In genomic region chr2:96204836-96205235, GRCh38 we compare ENCODE assay signal across 11 cellular contexts. TPM values are rescaled to one million over a fixed set of nuclear protein-coding genes. Genes with fewer than 3 reads are reported as not detected.
DNase-seq lines count a peak whose midpoint lies in the region; ATAC-seq, FAIRE-seq and TF ChIP-seq lines count a peak whose summit lies in the region.
"Had no signal": no experiment of that assay in that cellular context is flagged by ENCODE, and none has a peak within 500 bp of the region (broad histone marks: within the 10 kb centered on the region; RNA-seq: fewer than 3 reads in every experiment).

No MANE protein-coding gene starts in this region.

- H4K20me1 ChIP-seq in astrocyte (ENCODE audit: insufficient read depth, low read length), result peaks cover 78% of the 10 kb centered on the region

- H3K79me2 ChIP-seq in astrocyte (ENCODE audit: insufficient read depth, low read length), result peaks cover 96% of the 10 kb centered on the region

- no peak overlapping the region for H2BK12ac ChIP-seq in mesenchymal stem cell (ENCODE audit: low read length in 2 of 2)

- no peak overlapping the region for H2BK5ac ChIP-seq in mesenchymal stem cell (ENCODE audit: low read depth, low read length, poor library complexity, severe bottlenecking)

- H3K4ac ChIP-seq in mesenchymal stem cell (ENCODE audit: low read depth in 1 of 2, low read length in 2 of 2), result no peak overlapping the region

- no peak overlapping the region for H3K18ac ChIP-seq in mesenchymal stem cell (ENCODE audit: low read depth in 1 of 2, low read length in 2 of 2)

- 100% methylated on average over 1 of the region's 2 CpGs for WGBS in mesenchymal stem cell

- H3K27me3 ChIP-seq in astrocyte (ENCODE audit: insufficient read depth, low read length), result no peaks in the 10 kb centered on the region
- no peaks in the 10 kb centered on the region for H3K27me3 ChIP-seq in mesenchymal stem cell (ENCODE audit: control insufficient read depth in 1 of 2, insufficient read depth in 1 of 2, low read length in 2 of 2)
- H3K27me3 ChIP-seq in tibial artery, result no peaks in the 10 kb centered on the region

- H3K9me3 ChIP-seq in astrocyte (ENCODE audit: insufficient read depth, low read depth, low read length) (no peaks in the 10 kb centered on the region), mesenchymal stem cell (ENCODE audit: control insufficient read depth, low read length) (no peaks in the 10 kb centered on the region), tibial artery (no peaks in the 10 kb centered on the region)

- no peak overlapping the region for H2BK15ac ChIP-seq in mesenchymal stem cell (ENCODE audit: low read depth, poor library complexity, severe bottlenecking)

- no peak for FAIRE-seq in astrocyte (lab: Jason Lieb, UNC)
- FAIRE-seq: colon had no signal

- H3K27me3 Mint-ChIP-seq in activated naive CD4-positive, alpha-beta T cell treated with anti-CD3 and anti-CD28 coated beads, Interleukin-2, amount 50 U/mL, for 24 hours, result no peaks in the 10 kb centered on the region
- H3K27me3 Mint-ChIP-seq in astrocyte (ENCODE audit: low read depth, unreplicated experiment), result no peaks in the 10 kb centered on the region

- peak overlapping the region; percentile 79 for H3K27ac Mint-ChIP-seq in activated naive CD4-positive, alpha-beta T cell treated with anti-CD3 and anti-CD28 coated beads, Interleukin-2, amount 50 U/mL, for 24 hours
- no peak overlapping the region for H3K27ac Mint-ChIP-seq in astrocyte (ENCODE audit: unreplicated experiment)

- no peak overlapping the region for H3K14ac ChIP-seq in mesenchymal stem cell (ENCODE audit: low read length in 2 of 2)

- H3K27ac ChIP-seq in astrocyte (ENCODE audit: low read depth, low read length), result no peak overlapping the region
- no peak overlapping the region for H3K27ac ChIP-seq in mesenchymal stem cell (ENCODE audit: low read length, poor library complexity, severe bottlenecking)
- peak overlapping the region; percentile 55 for H3K27ac ChIP-seq in tibial artery
- H3K27ac ChIP-seq: C4-2B had no signal

- ATAC-seq in GM19035 (IDR thresholded peaks at IDR 0.05; ENCODE audit: unreplicated experiment) (no peak), GM21423 (IDR thresholded peaks at IDR 0.05; ENCODE audit: unreplicated experiment) (no peak)

- no peaks in the 10 kb centered on the region for H3K36me3 ChIP-seq in astrocyte (ENCODE audit: insufficient read depth, low read length)
- no peaks in the 10 kb centered on the region for H3K36me3 ChIP-seq in mesenchymal stem cell (ENCODE audit: control insufficient read depth in 1 of 2, insufficient read depth in 2 of 2, low read depth in 1 of 2, low read length in 2 of 2)
- H3K36me3 ChIP-seq in tibial artery, result no peaks in the 10 kb centered on the region

- H2BK120ac ChIP-seq in mesenchymal stem cell (ENCODE audit: low read depth, low read length), result no peak overlapping the region

- no peaks in the 10 kb centered on the region for H3K9me3 Mint-ChIP-seq in activated naive CD4-positive, alpha-beta T cell treated with anti-CD3 and anti-CD28 coated beads, Interleukin-2, amount 50 U/mL, for 24 hours
- no peaks in the 10 kb centered on the region for H3K9me3 Mint-ChIP-seq in astrocyte (ENCODE audit: unreplicated experiment)

- H3K4me2 ChIP-seq in astrocyte (ENCODE audit: low read length), result peak overlapping the region; percentile 61
- peak overlapping the region; percentile 21 for H3K4me2 ChIP-seq in mesenchymal stem cell (ENCODE audit: low read length, poor library complexity, severe bottlenecking)

- H4K91ac ChIP-seq in mesenchymal stem cell (ENCODE audit: low read length), result no peak overlapping the region

- H3K4me3 ChIP-seq in astrocyte (ENCODE audit: insufficient read depth, low read depth, low read length) (no peak overlapping the region), mesenchymal stem cell (ENCODE audit: insufficient read depth in 1 of 2, low read depth in 1 of 2, low read length in 2 of 2) (peak overlapping the region in 1 of 2 experiments; percentile 61), tibial artery (peak overlapping the region in 1 of 2 donors; percentile 16)

- H2AK5ac ChIP-seq in mesenchymal stem cell (ENCODE audit: low read length, severe bottlenecking), result no peak overlapping the region

- no peak for TF ChIP-seq CTCF in astrocyte (IDR thresholded peaks at IDR 0.05; ENCODE audit: insufficient read depth, low read depth, low read length)
- no peak for TF ChIP-seq CTCF in tibial artery (IDR thresholded peaks at IDR 0.05)

- no peak overlapping the region for H4K8ac ChIP-seq in mesenchymal stem cell (ENCODE audit: low read length)

- H3K4me1 ChIP-seq in astrocyte (ENCODE audit: insufficient read depth, low read length), result peaks cover 31% of the 10 kb centered on the region
- peaks cover 15% of the 10 kb centered on the region for H3K4me1 ChIP-seq in mesenchymal stem cell (ENCODE audit: control insufficient read depth, insufficient read depth, low read depth, low read length)
- H3K4me1 ChIP-seq in tibial artery, result peaks cover 0 to 86% (median 51%) of the 10 kb centered on the region in 4 donors

- no peak overlapping the region for H2AFZ ChIP-seq in astrocyte (ENCODE audit: low read depth, low read length)
- no peak overlapping the region for H2AFZ ChIP-seq in mesenchymal stem cell (ENCODE audit: low read depth, low read length)

- peaks cover 6% of the 10 kb centered on the region for H3K79me1 ChIP-seq in mesenchymal stem cell (replicated peaks; ENCODE audit: low read length, poor library complexity, severe bottlenecking)

- H3K23ac ChIP-seq in mesenchymal stem cell (ENCODE audit: low read length in 2 of 2), result no peak overlapping the region

- intact Hi-C loops in tibial artery (cut with DNase I; ENCODE audit: low total_unique reads), result loop anchor here (5.0 to 10.0 kb wide), 2 partner anchors 62 to 320 kb away; partner anchors contain the start of genes CIAO1 and TMEM127

- peaks cover 74% of the 10 kb centered on the region for H3K4me1 Mint-ChIP-seq in activated naive CD4-positive, alpha-beta T cell treated with anti-CD3 and anti-CD28 coated beads, Interleukin-2, amount 50 U/mL, for 24 hours
- peaks cover 39% of the 10 kb centered on the region for H3K4me1 Mint-ChIP-seq in astrocyte (ENCODE audit: low read depth, unreplicated experiment)

- H3K36me3 Mint-ChIP-seq in activated naive CD4-positive, alpha-beta T cell treated with anti-CD3 and anti-CD28 coated beads, Interleukin-2, amount 50 U/mL, for 24 hours, result peaks cover 9% of the 10 kb centered on the region
- peaks cover 4% of the 10 kb centered on the region for H3K36me3 Mint-ChIP-seq in astrocyte (ENCODE audit: low read depth, unreplicated experiment)

- H3K4me3 Mint-ChIP-seq in activated naive CD4-positive, alpha-beta T cell treated with anti-CD3 and anti-CD28 coated beads, Interleukin-2, amount 50 U/mL, for 24 hours, result peak overlapping the region; percentile 87
- peak overlapping the region; percentile 77 for H3K4me3 Mint-ChIP-seq in astrocyte (ENCODE audit: unreplicated experiment)

- DNase-seq in activated naive CD4-positive, alpha-beta T cell (lab: John Stamatoyannopoulos, UW), result no peak
- no peak for DNase-seq in astrocyte (ENCODE audit: low read depth)
- DNase-seq in mesenchymal stem cell, result no peak
- DNase-seq in tibial artery, result no peak
- DNase-seq in HUDEP-2 (lab: John Stamatoyannopoulos, UW; ENCODE audit: unreplicated experiment in 76 of 76), result no peak
- DNase-seq: NCI-H1930 had no signal

- H3K9ac ChIP-seq in astrocyte (ENCODE audit: low read length), result peak overlapping the region; percentile 17
- peak overlapping the region; percentile 80 for H3K9ac ChIP-seq in mesenchymal stem cell (ENCODE audit: low read length)

RNA-seq across cellular contexts. Expression of gene STARD7, which starts 3.8 kb away (rescaled TPM):
- total RNA-seq in astrocyte, result 101 and 103 TPM in 2 replicates
- 43.7 TPM for polyA plus RNA-seq in mesenchymal stem cell (2013, experiment 1 of 2)
- polyA plus RNA-seq in mesenchymal stem cell (2013, experiment 2 of 2), result 44.3 TPM

RNA-seq across cellular contexts. Expression of gene DUSP2, which starts 59.6 kb away (rescaled TPM):
- 0.84 and 0.95 TPM in 2 replicates for total RNA-seq in astrocyte
- polyA plus RNA-seq in mesenchymal stem cell (2013, experiment 1 of 2), result 0.08 TPM
- polyA plus RNA-seq in mesenchymal stem cell (2013, experiment 2 of 2), result 0.11 TPM

Comparison
In these comparisons a context has a peak if more than half of its experiments do, and no peak if none do; other contexts are left out.
1. H3K27ac ChIP-seq: peak in tibial artery (2 of 2); none in astrocyte (single experiment) and mesenchymal stem cell (single experiment).